Comparison of ENCODE assay signal across 39 cellular contexts in the genomic region with DNA sequence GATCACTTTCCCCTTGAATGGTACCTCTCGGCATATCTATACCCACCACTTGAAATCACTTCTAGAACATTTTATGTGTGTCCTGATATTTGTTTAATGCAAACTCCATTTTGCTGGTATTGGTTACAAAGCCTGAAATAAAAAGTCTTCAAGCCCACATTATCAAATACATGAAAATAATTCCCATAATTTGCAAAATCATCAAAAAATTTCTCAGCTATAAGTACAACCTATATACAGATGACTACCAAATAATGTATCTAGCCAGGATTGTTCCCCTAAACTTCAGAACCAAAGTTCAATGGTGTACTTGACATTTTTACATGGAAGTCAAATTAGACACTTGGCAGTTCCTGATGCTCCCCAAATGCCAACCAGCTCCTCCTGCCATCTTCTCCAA.
"Had no signal": no experiment of that assay in that cellular context is flagged by ENCODE, and none has a peak within 500 bp of the region (broad histone marks: within the 10 kb centered on the region; RNA-seq: fewer than 3 reads in every experiment).

No MANE protein-coding gene starts in this region.

- H3K27ac ChIP-seq: ascending aorta, brain microvascular endothelial cell, cardiac muscle cell, VCaP had no signal

- DNase-seq: activated B cell treated with CpG ODN at 0.5 μM for 24 hours; activated CD4-positive, alpha-beta memory T cell treated with anti-CD3 and anti-CD28 coated beads for 36 hours; activated CD4-positive, alpha-beta T cell treated with anti-CD3 and anti-CD28 coated beads for 4 hours; activated CD4-positive, alpha-beta T cell treated with anti-CD3 and anti-CD28 coated beads, Interleukin-2, amount 10 ng/mL, durations not matched to agents 24 days and 14 days; activated CD4-positive, alpha-beta T cell treated with anti-CD3 and anti-CD28 coated beads, Interleukin-2, amount 50 U/mL, for 1 hour; activated CD4-positive, alpha-beta T cell treated with anti-CD3 and anti-CD28 coated beads, Interleukin-2, amount 50 U/mL, for 4 hours; activated CD4-positive, CD25-positive, alpha-beta regulatory T cell treated with anti-CD3 and anti-CD28 coated beads, Interleukin-2, amount 50 U/mL, for 72 hours; activated CD8-positive, alpha-beta memory T cell treated with anti-CD3 and anti-CD28 coated beads, Interleukin-2, amount 50 U/mL, for 4 hours; activated CD8-positive, alpha-beta T cell treated with anti-CD3 and anti-CD28 coated beads for 36 hours; activated effector memory CD4-positive, alpha-beta T cell treated with Interleukin-2 at 50 U/mL for 16 hours; activated gamma-delta T cell; activated naive CD4-positive, alpha-beta T cell treated with anti-CD3 and anti-CD28 coated beads, Interleukin-2, amount 10 ng/mL, durations not matched to agents 7 days and 5 days; activated naive CD4-positive, alpha-beta T cell treated with Interleukin-2 at 50 U/mL for 16 hours; activated naive CD8-positive, alpha-beta T cell treated with anti-CD3 and anti-CD28 coated beads, Interleukin-2, amount 10 ng/mL, durations not matched to agents 7 days and 5 days; activated naive CD8-positive, alpha-beta T cell treated with anti-CD3 and anti-CD28 coated beads, Interleukin-2, amount 50 U/mL, for 24 hours; activated T-cell treated with anti-CD3 and anti-CD28 coated beads for 4 hours; activated T-cell treated with anti-CD3 and anti-CD28 coated beads, Interleukin-2, amount 50 U/mL, for 1 hour; activated T-cell treated with anti-CD3 and anti-CD28 coated beads, Interleukin-2, amount 50 U/mL, for 4 hours; activated T-cell treated with anti-CD3 and anti-CD28 coated beads, Interleukin-2, amount 50 U/mL, for 72 hours; amygdala; anterior cingulate cortex; brain microvascular endothelial cell; caudate nucleus; cerebellar nuclear complex; T-helper 1 cell; T-helper 2 cell; T-helper 9 cell had no signal

- H3K9me3 Mint-ChIP-seq: activated CD4-positive, alpha-beta memory T cell treated with anti-CD3 and anti-CD28 coated beads for 36 hours; activated CD4-positive, alpha-beta T cell treated with anti-CD3 and anti-CD28 coated beads, Interleukin-2, amount 10 ng/mL, durations not matched to agents 24 days and 14 days; activated CD8-positive, alpha-beta T cell treated with anti-CD3 and anti-CD28 coated beads for 36 hours; activated naive CD4-positive, alpha-beta T cell treated with anti-CD3 and anti-CD28 coated beads, Interleukin-2, amount 10 ng/mL, durations not matched to agents 7 days and 5 days; activated naive CD4-positive, alpha-beta T cell treated with anti-CD3 and anti-CD28 coated beads, Interleukin-2, amount 50 U/mL, for 24 hours; activated naive CD8-positive, alpha-beta T cell treated with anti-CD3 and anti-CD28 coated beads, Interleukin-2, amount 50 U/mL, for 24 hours; activated T-cell treated with anti-CD3 and anti-CD28 coated beads, Interleukin-2, amount 50 U/mL, for 4 hours; activated T-cell treated with anti-CD3 and anti-CD28 coated beads, Interleukin-2, amount 50 U/mL, for 72 hours; activated T-helper 1 cell treated with anti-CD3 and anti-CD28 coated beads, Interleukin-12 subunit alpha, Interleukin-12 subunit beta, Interleukin-2, Interleukin-4 antibody, amounts not matched to agents 30 ng/mL and 10 ng/mL and 1 ng/mL, durations not matched to agents 14 hours and 24 hours and 36 hours; activated T-helper 2 cell treated with anti-CD3 and anti-CD28 coated beads, Interferon-gamma antibody, Interleukin-2, Interleukin-4, amounts not matched to agents 10 μg/mL and 5 μg/mL and 100 μg/mL, durations not matched to agents 14 hours and 24 hours and 36 hours; central memory CD8-positive, alpha-beta T cell; T-helper 1 cell treated with Interleukin-12 subunit alpha and Interleukin-12 subunit beta and Interleukin-4 antibody, amounts not matched to agents 30 μg/mL and 1 μg/mL, for 36 hours; T-helper 2 cell treated with Interferon-gamma antibody and Interleukin-4, amounts not matched to agents 5 μg/mL and 100 μg/mL, for 36 hours had no signal

- H3K4me3 Mint-ChIP-seq: activated B cell treated with CpG ODN at 0.5 μM for 24 hours; activated CD4-positive, alpha-beta memory T cell treated with anti-CD3 and anti-CD28 coated beads for 36 hours; activated CD4-positive, alpha-beta T cell treated with anti-CD3 and anti-CD28 coated beads, Interleukin-2, amount 10 ng/mL, durations not matched to agents 24 days and 14 days; activated CD8-positive, alpha-beta T cell treated with anti-CD3 and anti-CD28 coated beads for 36 hours; activated naive CD4-positive, alpha-beta T cell treated with anti-CD3 and anti-CD28 coated beads, Interleukin-2, amount 10 ng/mL, durations not matched to agents 7 days and 5 days; activated naive CD4-positive, alpha-beta T cell treated with anti-CD3 and anti-CD28 coated beads, Interleukin-2, amount 50 U/mL, for 24 hours; activated naive CD8-positive, alpha-beta T cell; activated naive CD8-positive, alpha-beta T cell treated with anti-CD3 and anti-CD28 coated beads, Interleukin-2, amount 10 ng/mL, durations not matched to agents 7 days and 5 days; activated naive CD8-positive, alpha-beta T cell treated with anti-CD3 and anti-CD28 coated beads, Interleukin-2, amount 50 U/mL, for 24 hours; activated T-cell treated with anti-CD3 and anti-CD28 coated beads, Interleukin-2, amount 50 U/mL, for 4 hours; activated T-cell treated with anti-CD3 and anti-CD28 coated beads, Interleukin-2, amount 50 U/mL, for 72 hours; activated T-helper 1 cell treated with anti-CD3 and anti-CD28 coated beads, Interleukin-12 subunit alpha, Interleukin-12 subunit beta, Interleukin-2, Interleukin-4 antibody, amounts not matched to agents 30 ng/mL and 10 ng/mL and 1 ng/mL, durations not matched to agents 14 hours and 24 hours and 36 hours; central memory CD8-positive, alpha-beta T cell; T-helper 1 cell treated with Interleukin-12 subunit alpha and Interleukin-12 subunit beta and Interleukin-4 antibody, amounts not matched to agents 30 μg/mL and 1 μg/mL, for 36 hours; T-helper 2 cell treated with Interferon-gamma antibody and Interleukin-4, amounts not matched to agents 5 μg/mL and 100 μg/mL, for 36 hours had no signal

- H3K4me3 ChIP-seq: ascending aorta, cardiac muscle cell had no signal

- H3K27ac Mint-ChIP-seq: activated B cell treated with CpG ODN at 0.5 μM for 24 hours; activated CD4-positive, alpha-beta memory T cell treated with anti-CD3 and anti-CD28 coated beads for 36 hours; activated CD4-positive, alpha-beta T cell treated with anti-CD3 and anti-CD28 coated beads, Interleukin-2, amount 10 ng/mL, durations not matched to agents 24 days and 14 days; activated CD8-positive, alpha-beta T cell treated with anti-CD3 and anti-CD28 coated beads for 36 hours; activated naive CD4-positive, alpha-beta T cell treated with anti-CD3 and anti-CD28 coated beads, Interleukin-2, amount 10 ng/mL, durations not matched to agents 7 days and 5 days; activated naive CD4-positive, alpha-beta T cell treated with anti-CD3 and anti-CD28 coated beads, Interleukin-2, amount 50 U/mL, for 24 hours; activated naive CD8-positive, alpha-beta T cell; activated naive CD8-positive, alpha-beta T cell treated with anti-CD3 and anti-CD28 coated beads, Interleukin-2, amount 10 ng/mL, durations not matched to agents 7 days and 5 days; activated naive CD8-positive, alpha-beta T cell treated with anti-CD3 and anti-CD28 coated beads, Interleukin-2, amount 50 U/mL, for 24 hours; activated T-cell treated with anti-CD3 and anti-CD28 coated beads, Interleukin-2, amount 50 U/mL, for 72 hours; activated T-helper 1 cell treated with anti-CD3 and anti-CD28 coated beads, Interleukin-12 subunit alpha, Interleukin-12 subunit beta, Interleukin-2, Interleukin-4 antibody, amounts not matched to agents 30 ng/mL and 10 ng/mL and 1 ng/mL, durations not matched to agents 14 hours and 24 hours and 36 hours; activated T-helper 2 cell treated with anti-CD3 and anti-CD28 coated beads, Interferon-gamma antibody, Interleukin-2, Interleukin-4, amounts not matched to agents 10 μg/mL and 5 μg/mL and 100 μg/mL, durations not matched to agents 14 hours and 24 hours and 36 hours; T-helper 1 cell treated with Interleukin-12 subunit alpha and Interleukin-12 subunit beta and Interleukin-4 antibody, amounts not matched to agents 30 μg/mL and 1 μg/mL, for 36 hours; T-helper 2 cell treated with Interferon-gamma antibody and Interleukin-4, amounts not matched to agents 5 μg/mL and 100 μg/mL, for 36 hours had no signal

- H3K9me3 ChIP-seq: ascending aorta had no signal

- H3K27me3 ChIP-seq: ascending aorta, brain microvascular endothelial cell, cardiac muscle cell had no signal

- ATAC-seq: activated CD8-positive, alpha-beta T cell treated with anti-CD3 and anti-CD28 coated beads for 36 hours; activated naive CD8-positive, alpha-beta T cell treated with anti-CD3 and anti-CD28 coated beads, Interleukin-2, amount 50 U/mL, for 24 hours; activated T-cell treated with anti-CD3 and anti-CD28 coated beads, Interleukin-2, amount 50 U/mL, for 4 hours; activated T-cell treated with anti-CD3 and anti-CD28 coated beads, Interleukin-2, amount 50 U/mL, for 72 hours had no signal

- H3K27me3 Mint-ChIP-seq: activated B cell treated with CpG ODN at 0.5 μM for 24 hours; activated CD4-positive, alpha-beta memory T cell treated with anti-CD3 and anti-CD28 coated beads for 36 hours; activated CD4-positive, alpha-beta T cell treated with anti-CD3 and anti-CD28 coated beads, Interleukin-2, amount 10 ng/mL, durations not matched to agents 24 days and 14 days; activated CD8-positive, alpha-beta T cell treated with anti-CD3 and anti-CD28 coated beads for 36 hours; activated naive CD4-positive, alpha-beta T cell treated with anti-CD3 and anti-CD28 coated beads, Interleukin-2, amount 10 ng/mL, durations not matched to agents 7 days and 5 days; activated naive CD4-positive, alpha-beta T cell treated with anti-CD3 and anti-CD28 coated beads, Interleukin-2, amount 50 U/mL, for 24 hours; activated naive CD8-positive, alpha-beta T cell; activated naive CD8-positive, alpha-beta T cell treated with anti-CD3 and anti-CD28 coated beads, Interleukin-2, amount 10 ng/mL, durations not matched to agents 7 days and 5 days; activated naive CD8-positive, alpha-beta T cell treated with anti-CD3 and anti-CD28 coated beads, Interleukin-2, amount 50 U/mL, for 24 hours; central memory CD8-positive, alpha-beta T cell had no signal

- FAIRE-seq: bronchial epithelial cell, TTC549 had no signal

- H3K36me3 ChIP-seq: brain microvascular endothelial cell had no signal

- H3K4me1 Mint-ChIP-seq: activated B cell treated with CpG ODN at 0.5 μM for 24 hours; activated CD4-positive, alpha-beta T cell treated with anti-CD3 and anti-CD28 coated beads, Interleukin-2, amount 10 ng/mL, durations not matched to agents 24 days and 14 days; activated naive CD4-positive, alpha-beta T cell treated with anti-CD3 and anti-CD28 coated beads, Interleukin-2, amount 10 ng/mL, durations not matched to agents 7 days and 5 days; activated naive CD4-positive, alpha-beta T cell treated with anti-CD3 and anti-CD28 coated beads, Interleukin-2, amount 50 U/mL, for 24 hours; activated naive CD8-positive, alpha-beta T cell treated with anti-CD3 and anti-CD28 coated beads, Interleukin-2, amount 10 ng/mL, durations not matched to agents 7 days and 5 days; activated naive CD8-positive, alpha-beta T cell treated with anti-CD3 and anti-CD28 coated beads, Interleukin-2, amount 50 U/mL, for 24 hours; central memory CD8-positive, alpha-beta T cell had no signal
